22 cellular contexts compared by ENCODE assay signal in the genomic region with DNA sequence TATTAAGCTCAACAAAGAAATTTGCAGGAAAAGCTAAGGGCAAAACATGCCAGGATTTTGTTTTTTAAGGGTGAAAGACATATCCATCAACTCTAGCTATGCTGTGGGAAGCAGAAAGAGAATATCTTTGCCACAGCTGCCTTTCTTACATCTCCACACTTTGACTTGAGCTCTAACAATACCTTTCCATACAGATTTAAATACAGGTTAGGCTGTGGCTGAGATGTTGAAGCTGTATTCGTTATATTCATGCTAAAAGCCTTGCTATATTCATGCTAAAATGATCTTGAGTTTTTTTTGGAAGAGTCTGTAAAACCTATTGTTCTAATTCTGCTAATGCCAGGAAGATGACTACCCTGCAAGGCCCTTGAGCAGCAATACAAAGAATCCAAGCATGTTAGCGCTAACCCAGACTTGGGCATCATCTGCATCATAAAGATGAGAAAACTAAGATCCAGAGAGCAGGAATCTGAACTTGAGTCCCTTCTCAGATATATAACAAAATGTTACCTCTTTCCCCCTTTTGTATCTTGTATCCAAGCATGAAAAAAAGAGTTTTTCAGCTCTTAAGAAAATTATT.
"Had no signal": no experiment of that assay in that cellular context is flagged by ENCODE, and none has a peak within 500 bp of the region (broad histone marks: within the 10 kb centered on the region; RNA-seq: fewer than 3 reads in every experiment).

No MANE protein-coding gene starts in this region.

- H3K4me1 Mint-ChIP-seq: activated naive CD4-positive, alpha-beta T cell treated with anti-CD3 and anti-CD28 coated beads, Interleukin-2, amount 50 U/mL, for 24 hours; T-cell had no signal

- H3K27me3 Mint-ChIP-seq: activated naive CD4-positive, alpha-beta T cell treated with anti-CD3 and anti-CD28 coated beads, Interleukin-2, amount 50 U/mL, for 24 hours; dendritic cell treated with granulocyte-macrophage colony-stimulating factor and Interleukin-4, amounts not matched to agents 40 ng/mL and 50 ng/mL, for 4 days; naive thymus-derived CD4-positive, alpha-beta T cell; T-cell had no signal

- FAIRE-seq: astrocyte, islet of Langerhans, urothelium cell line had no signal

- DNase-seq: activated CD4-positive, alpha-beta T cell treated with anti-CD3 and anti-CD28 coated beads, Interleukin-2, amount 50 U/mL, for 1 hour; activated CD4-positive, CD25-positive, alpha-beta regulatory T cell treated with anti-CD3 and anti-CD28 coated beads, Interleukin-2, amount 50 U/mL, for 72 hours; activated CD8-positive, alpha-beta memory T cell treated with anti-CD3 and anti-CD28 coated beads, Interleukin-2, amount 50 U/mL, for 4 hours; activated effector memory CD4-positive, alpha-beta T cell treated with anti-CD3 and anti-CD28 coated beads, Interleukin-2, amount 50 U/mL, for 16 hours; activated T-cell treated with anti-CD3 and anti-CD28 coated beads, Interleukin-2, amount 50 U/mL, for 72 hours; effector memory CD4-positive, alpha-beta T cell; foreskin keratinocyte; left cardiac atrium; mesendoderm; naive thymus-derived CD4-positive, alpha-beta T cell; psoas muscle; right cardiac atrium; stimulated activated CD4-positive, alpha-beta T cell treated with anti-CD3 and anti-CD28 coated beads, Interleukin-2, amount 100 ng/mL, for 24 hours; stimulated activated naive CD4-positive, alpha-beta T cell treated with Interleukin-2 at 50 U/mL for 16 hours; T-cell; tibial artery had no signal

- H3K27me3 ChIP-seq: foreskin keratinocyte, tibial artery had no signal

- H3K4me3 ChIP-seq: psoas muscle, tibial artery had no signal

- H3K4me1 ChIP-seq: foreskin keratinocyte, psoas muscle, tibial artery had no signal

- H3K9me3 Mint-ChIP-seq: activated naive CD4-positive, alpha-beta T cell treated with anti-CD3 and anti-CD28 coated beads, Interleukin-2, amount 50 U/mL, for 24 hours; activated T-cell treated with anti-CD3 and anti-CD28 coated beads, Interleukin-2, amount 50 U/mL, for 72 hours; dendritic cell treated with granulocyte-macrophage colony-stimulating factor and Interleukin-4, amounts not matched to agents 40 ng/mL and 50 ng/mL, for 4 days; naive thymus-derived CD4-positive, alpha-beta T cell; T-cell had no signal

- H3K27ac ChIP-seq: epithelial cell of prostate, foreskin keratinocyte, psoas muscle, tibial artery had no signal

- ATAC-seq: activated T-cell treated with anti-CD3 and anti-CD28 coated beads, Interleukin-2, amount 50 U/mL, for 72 hours; foreskin keratinocyte; left cardiac atrium; naive thymus-derived CD4-positive, alpha-beta T cell; psoas muscle; right cardiac atrium; T-cell had no signal

- H3K27ac Mint-ChIP-seq: activated naive CD4-positive, alpha-beta T cell treated with anti-CD3 and anti-CD28 coated beads, Interleukin-2, amount 50 U/mL, for 24 hours; activated T-cell treated with anti-CD3 and anti-CD28 coated beads, Interleukin-2, amount 50 U/mL, for 72 hours; dendritic cell treated with granulocyte-macrophage colony-stimulating factor and Interleukin-4, amounts not matched to agents 40 ng/mL and 50 ng/mL, for 4 days; naive thymus-derived CD4-positive, alpha-beta T cell; T-cell had no signal

- H3K4me3 Mint-ChIP-seq: activated naive CD4-positive, alpha-beta T cell treated with anti-CD3 and anti-CD28 coated beads, Interleukin-2, amount 50 U/mL, for 24 hours; activated T-cell treated with anti-CD3 and anti-CD28 coated beads, Interleukin-2, amount 50 U/mL, for 72 hours; dendritic cell treated with granulocyte-macrophage colony-stimulating factor and Interleukin-4, amounts not matched to agents 40 ng/mL and 50 ng/mL, for 4 days; naive thymus-derived CD4-positive, alpha-beta T cell; T-cell had no signal

- H3K9me3 ChIP-seq: psoas muscle, tibial artery had no signal
